In the genomic region with DNA sequence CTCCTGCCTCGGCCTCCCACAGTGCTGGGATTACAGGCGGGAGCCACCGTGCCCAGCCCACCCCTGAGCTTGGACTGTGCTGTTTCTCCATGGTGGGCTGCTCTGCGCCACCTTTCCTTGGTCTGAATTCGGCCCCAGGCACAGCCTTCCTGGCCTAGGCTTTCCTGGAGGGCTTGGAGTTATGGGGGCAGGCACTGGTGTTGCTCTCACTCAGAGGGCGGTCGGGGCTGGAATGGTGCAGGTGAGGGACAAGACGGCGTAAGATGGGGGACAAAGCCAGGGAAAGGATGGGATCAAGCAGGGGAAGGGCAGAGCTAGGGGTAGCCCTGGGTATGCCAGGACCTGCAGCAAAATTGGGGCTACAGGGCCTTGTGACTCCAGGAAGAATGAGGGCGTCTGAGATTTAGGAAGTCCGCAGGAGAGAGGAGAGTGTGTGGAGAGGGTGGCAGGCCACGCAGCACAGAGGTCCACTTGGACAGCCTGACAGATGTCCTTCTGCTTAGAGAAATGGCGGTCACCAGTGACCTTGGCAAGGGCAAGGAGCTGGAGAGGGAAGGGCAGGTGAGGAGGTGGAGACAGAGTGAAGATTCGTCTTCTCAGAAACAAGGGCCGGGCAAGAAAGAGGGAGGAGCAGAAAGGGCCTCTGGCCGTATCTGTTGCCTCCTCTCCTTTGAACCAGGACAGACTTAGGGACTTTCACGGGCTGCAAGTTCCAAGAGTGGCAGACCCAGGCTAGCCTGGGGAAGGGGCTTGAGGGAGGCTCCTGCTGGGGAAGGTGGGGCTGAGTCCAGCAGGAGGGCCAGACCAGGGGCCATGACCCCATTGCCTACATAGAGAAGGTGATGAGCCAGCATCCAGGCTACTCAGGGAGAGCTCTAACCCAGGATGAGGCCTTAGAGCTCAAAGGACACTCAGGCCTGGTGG, we compare ENCODE assay signal across 10 cellular contexts. TPM values are rescaled to one million over a fixed set of nuclear protein-coding genes. Genes with fewer than 3 reads are reported as not detected.
DNase-seq lines count a peak whose midpoint lies in the region; ATAC-seq and TF ChIP-seq lines count a peak whose summit lies in the region.
"Had no signal": no experiment of that assay in that cellular context is flagged by ENCODE, and none has a peak within 500 bp of the region (broad histone marks: within the 10 kb centered on the region; RNA-seq: fewer than 3 reads in every experiment).

No MANE protein-coding gene starts in this region.

- peak overlapping the region; percentile 75 for H4K91ac ChIP-seq in neuronal stem cell (ENCODE audit: low read depth, low read length, poor library complexity)

- H2AK5ac ChIP-seq in neuronal stem cell (ENCODE audit: low read depth, low read length), result peak overlapping the region; percentile 91

- peak overlapping the region; percentile 53 for H3K9ac ChIP-seq in neuronal stem cell (ENCODE audit: low read depth, low read length, poor library complexity)

- peaks cover 83% of the 10 kb centered on the region for H3K4me1 Mint-ChIP-seq in dendritic cell treated with granulocyte-macrophage colony-stimulating factor and Interleukin-4, amounts not matched to agents 40 ng/mL and 50 ng/mL, for 4 days (ENCODE audit: low read depth)

- H3K9me3 Mint-ChIP-seq in dendritic cell treated with granulocyte-macrophage colony-stimulating factor and Interleukin-4, amounts not matched to agents 40 ng/mL and 50 ng/mL, for 4 days, result no peaks in the 10 kb centered on the region

- H3K27me3 Mint-ChIP-seq in dendritic cell treated with granulocyte-macrophage colony-stimulating factor and Interleukin-4, amounts not matched to agents 40 ng/mL and 50 ng/mL, for 4 days, result peaks cover 7% of the 10 kb centered on the region

- intact Hi-C loops in dendritic cell treated with granulocyte-macrophage colony-stimulating factor and Interleukin-4, amounts not matched to agents 40 ng/mL and 50 ng/mL, for 4 days (cut with micrococcal nuclease), result no loop called here

- peaks cover 14% of the 10 kb centered on the region for H3K79me1 ChIP-seq in neuronal stem cell (ENCODE audit: low read depth, low read length)

- H4K8ac ChIP-seq in neuronal stem cell (ENCODE audit: low read depth, low read length), result peak overlapping the region; percentile 70

- H2BK12ac ChIP-seq in neuronal stem cell (ENCODE audit: low read length), result peak overlapping the region; percentile 47

- no CpG with 5 or more reads among the region's 17 CpGs for WGBS in neuronal stem cell (ENCODE audit: extremely low coverage in 2 of 2, insufficient read length in 2 of 2, insufficient replicate concordance in 1 of 2), 2 donors

- H3K27me3 ChIP-seq in neuronal stem cell (ENCODE audit: control insufficient read depth in 3 of 3, insufficient read depth in 3 of 3, low read depth in 1 of 3, low read length in 3 of 3), result no peaks in the 10 kb centered on the region
- H3K27me3 ChIP-seq: ovary had no signal

- ATAC-seq in GM18505 (IDR thresholded peaks at IDR 0.05; ENCODE audit: unreplicated experiment) (no peak), GM21529 (IDR thresholded peaks at IDR 0.05; ENCODE audit: unreplicated experiment) (no peak)

- H2BK120ac ChIP-seq in neuronal stem cell (ENCODE audit: low read depth, low read length), result peak overlapping the region; percentile 97

- no peak for TF ChIP-seq CTCF in C4-2B (conservative IDR thresholded peaks at IDR 0.05)

- H2BK15ac ChIP-seq in neuronal stem cell (ENCODE audit: low read length), result peak overlapping the region; percentile 87

- H3K4me1 ChIP-seq in neuronal stem cell (ENCODE audit: control insufficient read depth in 2 of 2, insufficient read depth in 1 of 2, low read depth in 1 of 2, low read length in 2 of 2), result peaks cover 31 to 38% of the 10 kb centered on the region in 2 donors

- H3K23ac ChIP-seq in neuronal stem cell (ENCODE audit: low read depth, low read length, poor library complexity), result peak overlapping the region; percentile 75

- H3K18ac ChIP-seq in neuronal stem cell (ENCODE audit: low read length), result peak overlapping the region; percentile 99

- no peak for DNase-seq in neuronal stem cell (ENCODE audit: low spot score)
- no peak for DNase-seq in NAMALWA (ENCODE audit: low spot score)
- no peak for DNase-seq in DMS 273 (lab: John Stamatoyannopoulos, UW; ENCODE audit: unreplicated experiment)
- DNase-seq: NK-92 treated with Interleukin-12 subunit alpha and Interleukin-12 subunit beta, amount 100 ng/mL, for 24 hours had no signal

- no peaks in the 10 kb centered on the region for H3K9me3 ChIP-seq in KOPT-K1 (ENCODE audit: insufficient read depth, low read length, poor library complexity, severe bottlenecking)
- H3K9me3 ChIP-seq in neuronal stem cell (replicated peaks in 1 of 2; ENCODE audit: control insufficient read depth in 2 of 2, insufficient read depth in 1 of 2, low read depth in 1 of 2, low read length in 2 of 2), result no peaks in the 10 kb centered on the region
- H3K9me3 ChIP-seq: ovary had no signal

- H3K4me2 ChIP-seq in neuronal stem cell (ENCODE audit: insufficient read depth, low read length, poor library complexity, severe bottlenecking), result no peak overlapping the region

- peak overlapping the region; percentile 99 for H3K27ac Mint-ChIP-seq in dendritic cell treated with granulocyte-macrophage colony-stimulating factor and Interleukin-4, amounts not matched to agents 40 ng/mL and 50 ng/mL, for 4 days

- H3K27ac ChIP-seq in C4-2B, result peak overlapping the region; percentile 95
- H3K27ac ChIP-seq in KOPT-K1 (ENCODE audit: low read depth, low read length, poor library complexity, severe bottlenecking), result peak overlapping the region; percentile 98
- H3K27ac ChIP-seq in neuronal stem cell (replicated peaks; ENCODE audit: low read length), result no peak overlapping the region

- peak overlapping the region; percentile 85 for H3K4ac ChIP-seq in neuronal stem cell (ENCODE audit: low read length)

- H3K4me3 Mint-ChIP-seq in dendritic cell treated with granulocyte-macrophage colony-stimulating factor and Interleukin-4, amounts not matched to agents 40 ng/mL and 50 ng/mL, for 4 days, result peak overlapping the region; percentile 73

- H3K4me3 ChIP-seq in neuronal stem cell (ENCODE audit: low read length in 2 of 2), result no peak overlapping the region

- no peak overlapping the region for H2BK5ac ChIP-seq in neuronal stem cell (ENCODE audit: low read length)

- TF ChIP-seq POLR2A in GM18505 (IDR thresholded peaks at IDR 0.05; ENCODE audit: borderline replicate concordance, extremely low read depth, insufficient read depth, insufficient read length), result no peak

- H3K36me3 Mint-ChIP-seq in dendritic cell treated with granulocyte-macrophage colony-stimulating factor and Interleukin-4, amounts not matched to agents 40 ng/mL and 50 ng/mL, for 4 days (ENCODE audit: low read depth), result peaks cover 37% of the 10 kb centered on the region

- peak overlapping the region; percentile 23 for H2AFZ ChIP-seq in neuronal stem cell (ENCODE audit: low read length)

- H3K14ac ChIP-seq in neuronal stem cell (ENCODE audit: low read length), result no peak overlapping the region

- H3K36me3 ChIP-seq in KOPT-K1 (ENCODE audit: insufficient read depth, low read length), result peaks cover 16% of the 10 kb centered on the region
- H3K36me3 ChIP-seq in neuronal stem cell (replicated peaks in 1 of 2; ENCODE audit: control insufficient read depth in 2 of 2, insufficient read depth in 2 of 2, low read length in 2 of 2), result peaks cover 0 to 19% of the 10 kb centered on the region in 2 donors
- H3K36me3 ChIP-seq: ovary had no signal

RNA-seq across cellular contexts. Expression of gene ATP6V0C, which starts 1.5 kb away (rescaled TPM):
- polyA plus RNA-seq in neuronal stem cell (2013, experiment 1 of 2), result 244 TPM
- 240 TPM for polyA plus RNA-seq in neuronal stem cell (2013, experiment 2 of 2)

RNA-seq across cellular contexts. Expression of gene AMDHD2, which starts 7.9 kb away (rescaled TPM):
- 6.3 TPM for polyA plus RNA-seq in neuronal stem cell (2013, experiment 1 of 2)
- 6.9 TPM for polyA plus RNA-seq in neuronal stem cell (2013, experiment 2 of 2)

RNA-seq across cellular contexts. Expression of gene CEMP1, which starts 18.9 kb away (rescaled TPM):
- not detected for polyA plus RNA-seq in neuronal stem cell (2013, experiment 1 of 2)
- polyA plus RNA-seq in neuronal stem cell (2013, experiment 2 of 2), result 0.03 TPM

RNA-seq across cellular contexts. Expression of gene PDPK1, which starts 25.6 kb away (rescaled TPM):
- 9.7 TPM for polyA plus RNA-seq in neuronal stem cell (2013, experiment 1 of 2)
- polyA plus RNA-seq in neuronal stem cell (2013, experiment 2 of 2), result 10.3 TPM

RNA-seq across cellular contexts. Expression of gene TBC1D24, which starts 37.3 kb away (rescaled TPM):
- 7.1 TPM for polyA plus RNA-seq in neuronal stem cell (2013, experiment 1 of 2)
- polyA plus RNA-seq in neuronal stem cell (2013, experiment 2 of 2), result 7.2 TPM
